Comparison of ENCODE assay signal across 8 cellular contexts in genomic region chr6:105993769-105994521, GRCh38.
DNase-seq lines count a peak whose midpoint lies in the region; ATAC-seq and TF ChIP-seq lines count a peak whose summit lies in the region.

No MANE protein-coding gene starts in this region.

- H3K9me3 ChIP-seq in CD4-positive, alpha-beta memory T cell (ENCODE audit: control insufficient read depth in 1 of 2, low read length in 2 of 2): no peaks in the 10 kb centered on the region
- no peaks in the 10 kb centered on the region for H3K9me3 ChIP-seq in MG63

- peaks cover 4% of the 10 kb centered on the region for H3K27me3 ChIP-seq in CD4-positive, alpha-beta memory T cell (ENCODE audit: insufficient read depth, low read length)
- H3K27me3 ChIP-seq in MG63: no peaks in the 10 kb centered on the region; the same call in 1 of the 2 replicates

- peaks cover 0 to 15% of the 10 kb centered on the region in 2 donors for H3K36me3 Mint-ChIP-seq in CD4-positive, alpha-beta memory T cell
- peaks cover 0 to 3% of the 10 kb centered on the region in 2 donors for H3K36me3 Mint-ChIP-seq in activated T-cell treated with anti-CD3 and anti-CD28 coated beads, Interleukin-2, amount 50 U/mL, for 72 hours (ENCODE audit: insufficient read depth in 2 of 2)
- H3K36me3 Mint-ChIP-seq in osteocyte (ENCODE audit: unreplicated experiment): no peaks in the 10 kb centered on the region

- DNase-seq in CD4-positive, alpha-beta memory T cell: peak; percentile 64 to 74 (median 71)
- DNase-seq in MG63 (no peak), fibroblast of mammary gland (ENCODE audit: low read depth) (peak; percentile 36), osteocyte (ENCODE audit: extremely low spot score, unreplicated experiment) (no peak), hippocampal formation (lab: John Stamatoyannopoulos, UW) (no peak), NCI-H1694 (lab: John Stamatoyannopoulos, UW) (no peak)
- DNase-seq in activated T-cell treated with anti-CD3 and anti-CD28 coated beads, Interleukin-2, amount 50 U/mL, for 72 hours: peak; percentile 47 to 55

- H3K27me3 Mint-ChIP-seq in CD4-positive, alpha-beta memory T cell: peaks cover 5 to 14% of the 10 kb centered on the region in 2 donors
- peaks cover 74% of the 10 kb centered on the region for H3K27me3 Mint-ChIP-seq in activated T-cell treated with anti-CD3 and anti-CD28 coated beads, Interleukin-2, amount 50 U/mL, for 72 hours (ENCODE audit: low read depth)
- H3K27me3 Mint-ChIP-seq in osteocyte (ENCODE audit: unreplicated experiment): peaks cover 83% of the 10 kb centered on the region

- no peaks in the 10 kb centered on the region for H3K36me3 ChIP-seq in CD4-positive, alpha-beta memory T cell (ENCODE audit: insufficient read depth, low read length)
- no peaks in the 10 kb centered on the region for H3K36me3 ChIP-seq in MG63

- peaks cover 26 to 56% (median 30%) of the 10 kb centered on the region in 4 donors for H3K4me1 Mint-ChIP-seq in CD4-positive, alpha-beta memory T cell
- H3K4me1 Mint-ChIP-seq in activated T-cell treated with anti-CD3 and anti-CD28 coated beads, Interleukin-2, amount 50 U/mL, for 72 hours (ENCODE audit: low read depth): peaks cover 36% of the 10 kb centered on the region
- H3K4me1 Mint-ChIP-seq in osteocyte (ENCODE audit: unreplicated experiment): peaks cover 24% of the 10 kb centered on the region

- peaks cover 36% of the 10 kb centered on the region for H3K4me1 ChIP-seq in CD4-positive, alpha-beta memory T cell (ENCODE audit: insufficient read depth, low read length)

- CTCF ChIA-PET in CD4-positive, alpha-beta memory T cell (lab: Charles Lee; ENCODE audit: partially characterized antibody): interaction anchor here (0.6 to 5.3 kb wide), 18 partner anchors 12 to 562 kb away, joined by 3 to 52 read pairs (median 6); partner anchors contain the start of gene PRDM1

- ATAC-seq in activated T-cell treated with anti-CD3 and anti-CD28 coated beads, Interleukin-2, amount 50 U/mL, for 72 hours (replicated peaks in 1 of 2): peak; percentile 39 to 53
- no peak for ATAC-seq in GM21619 (IDR thresholded peaks at IDR 0.05; ENCODE audit: unreplicated experiment)

- intact Hi-C loops in CD4-positive, alpha-beta memory T cell (cut with micrococcal nuclease): loop anchor here (2.0 to 5.0 kb wide), 6 partner anchors 201 to 527 kb away; partner anchors contain the start of gene ATG5

- peak overlapping the region; percentile 75 to 85 for H3K4me3 ChIP-seq in CD4-positive, alpha-beta memory T cell (ENCODE audit: low read length in 2 of 2)
- peak overlapping the region; percentile 70 for H3K4me3 ChIP-seq in MG63
- peak overlapping the region; percentile 70 for H3K4me3 ChIP-seq in fibroblast of mammary gland (ENCODE audit: control insufficient read depth, low read depth, low read length)

- POLR2A ChIA-PET in CD4-positive, alpha-beta memory T cell (lab: Charles Lee; ENCODE audit: partially characterized antibody): interaction anchor here (0.6 to 8.6 kb wide), 22 partner anchors 8 to 332 kb away, joined by 3 to 177 read pairs (median 11); partner anchors contain the start of genes ATG5 and PRDM1

- no peaks in the 10 kb centered on the region for H3K9me3 Mint-ChIP-seq in CD4-positive, alpha-beta memory T cell
- H3K9me3 Mint-ChIP-seq in activated T-cell treated with anti-CD3 and anti-CD28 coated beads, Interleukin-2, amount 50 U/mL, for 72 hours: no peaks in the 10 kb centered on the region
- H3K9me3 Mint-ChIP-seq in osteocyte (ENCODE audit: unreplicated experiment): no peaks in the 10 kb centered on the region

- no peak for TF ChIP-seq CTCF in fibroblast of mammary gland (conservative IDR thresholded peaks at IDR 0.05; ENCODE audit: control insufficient read depth, insufficient read depth, low read depth, low read length)
- TF ChIP-seq CTCF in osteocyte (IDR thresholded peaks at IDR 0.05): no peak

- H3K27ac ChIP-seq in CD4-positive, alpha-beta memory T cell (ENCODE audit: low read depth, low read length): peak overlapping the region; percentile 72

- H3K4me3 Mint-ChIP-seq in CD4-positive, alpha-beta memory T cell: peak overlapping the region; percentile 88 to 98 (median 96)
- H3K4me3 Mint-ChIP-seq in activated T-cell treated with anti-CD3 and anti-CD28 coated beads, Interleukin-2, amount 50 U/mL, for 72 hours: peak overlapping the region; percentile 94 to 98
- peak overlapping the region; percentile 87 for H3K4me3 Mint-ChIP-seq in osteocyte (ENCODE audit: unreplicated experiment)

- H3K27ac Mint-ChIP-seq in CD4-positive, alpha-beta memory T cell: peak overlapping the region; percentile 87 to 98 (median 93)
- peak overlapping the region; percentile 85 for H3K27ac Mint-ChIP-seq in activated T-cell treated with anti-CD3 and anti-CD28 coated beads, Interleukin-2, amount 50 U/mL, for 72 hours
- no peak overlapping the region for H3K27ac Mint-ChIP-seq in osteocyte (ENCODE audit: unreplicated experiment)

Comparison
In these comparisons a context has a peak if more than half of its experiments do, and no peak if none do; other contexts are left out.
1. DNase-seq: peak in CD4-positive, alpha-beta memory T cell (5 of 5), activated T-cell treated with anti-CD3 and anti-CD28 coated beads, Interleukin-2, amount 50 U/mL, for 72 hours (2 of 2) and fibroblast of mammary gland (single experiment); none in MG63 (single experiment), osteocyte (single experiment), hippocampal formation (0 of 2) and NCI-H1694 (single experiment).
2. Peak in every context shown above with its lines, with median percentiles within 50 percentile points of each other: H3K4me3 ChIP-seq and H3K4me3 Mint-ChIP-seq.